Comparison of ENCODE assay signal across 31 cellular contexts in the genomic region with DNA sequence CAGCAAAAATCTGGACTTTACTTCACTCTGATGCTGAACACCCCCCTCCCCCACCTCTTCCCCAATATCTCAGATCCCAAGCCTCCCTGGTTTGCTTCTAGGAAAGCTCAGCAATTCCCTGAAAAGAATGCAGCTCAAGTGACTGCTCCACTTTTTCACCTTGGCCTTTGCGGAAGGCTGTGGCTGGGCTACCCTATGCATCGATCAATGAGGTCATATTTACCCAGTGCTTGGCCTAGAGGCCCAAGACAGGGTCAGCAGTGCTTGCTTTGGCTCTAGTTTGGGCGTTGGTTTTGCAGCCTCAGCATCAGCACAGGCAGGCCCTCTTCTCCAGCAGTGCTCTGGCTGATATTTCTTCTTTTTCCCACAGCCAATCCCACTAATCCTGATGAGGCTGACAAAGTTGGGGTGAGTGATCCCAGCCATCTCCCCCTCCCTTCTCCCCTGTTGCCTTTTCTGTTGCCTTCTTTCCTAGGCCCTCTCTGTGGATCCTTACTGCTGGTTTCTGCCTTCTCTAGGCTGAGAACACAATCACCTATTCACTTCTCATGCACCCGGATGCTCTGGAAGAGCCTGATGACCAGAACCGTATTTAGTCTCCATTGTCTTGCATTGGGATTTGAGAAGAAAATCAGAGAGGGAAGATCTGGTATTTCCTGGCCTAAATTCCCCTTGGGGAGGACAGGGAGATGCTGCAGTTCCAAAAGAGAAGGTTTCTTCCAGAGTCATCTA. TPM values are rescaled to one million over a fixed set of nuclear protein-coding genes. Genes with fewer than 3 reads are reported as not detected.
DNase-seq lines count a peak whose midpoint lies in the region; ATAC-seq, FAIRE-seq and TF ChIP-seq lines count a peak whose summit lies in the region.
"Had no signal": no experiment of that assay in that cellular context is flagged by ENCODE, and none has a peak within 500 bp of the region (broad histone marks: within the 10 kb centered on the region; RNA-seq: fewer than 3 reads in every experiment).

No MANE protein-coding gene starts in this region.

- H3K9me3 Mint-ChIP-seq in activated naive CD4-positive, alpha-beta T cell treated with anti-CD3 and anti-CD28 coated beads, Interleukin-2, amount 50 U/mL, for 24 hours: no peaks in the 10 kb centered on the region
- H3K9me3 Mint-ChIP-seq: activated CD4-positive, alpha-beta memory T cell treated with anti-CD3 and anti-CD28 coated beads, Interleukin-2, amount 10 ng/mL, durations not matched to agents 7 days and 5 days; activated naive CD4-positive, alpha-beta T cell treated with anti-CD3 and anti-CD28 coated beads, Interleukin-2, amount 50 U/mL, for 72 hours; HFFc6; immature natural killer cell; type B pancreatic cell had no signal

- 60% methylated on average over 5 of the region's 5 CpGs for WGBS in pancreas, 2 donors

- H3K36me3 ChIP-seq in pancreas (no peaks in the 10 kb centered on the region), right atrium auricular region (no peaks in the 10 kb centered on the region)
- H3K36me3 ChIP-seq: breast epithelium, sigmoid colon had no signal

- H3K27me3 ChIP-seq in pancreas (no peaks in the 10 kb centered on the region), right atrium auricular region (no peaks in the 10 kb centered on the region)
- H3K27me3 ChIP-seq: breast epithelium, sigmoid colon had no signal

- H3K36me3 Mint-ChIP-seq in activated naive CD4-positive, alpha-beta T cell treated with anti-CD3 and anti-CD28 coated beads, Interleukin-2, amount 50 U/mL, for 24 hours: no peaks in the 10 kb centered on the region
- H3K36me3 Mint-ChIP-seq: activated naive CD4-positive, alpha-beta T cell treated with anti-CD3 and anti-CD28 coated beads, Interleukin-2, amount 50 U/mL, for 72 hours; immature natural killer cell; type B pancreatic cell had no signal

- H3K4me3 Mint-ChIP-seq in activated naive CD4-positive, alpha-beta T cell treated with anti-CD3 and anti-CD28 coated beads, Interleukin-2, amount 50 U/mL, for 24 hours: no peak overlapping the region
- H3K4me3 Mint-ChIP-seq: activated CD4-positive, alpha-beta memory T cell treated with anti-CD3 and anti-CD28 coated beads, Interleukin-2, amount 10 ng/mL, durations not matched to agents 7 days and 5 days; HFFc6; immature natural killer cell; type B pancreatic cell had no signal

- no peaks in the 10 kb centered on the region for H3K27me3 Mint-ChIP-seq in activated naive CD4-positive, alpha-beta T cell treated with anti-CD3 and anti-CD28 coated beads, Interleukin-2, amount 50 U/mL, for 24 hours

- H3K4me1 ChIP-seq in pancreas: no peaks in the 10 kb centered on the region
- H3K4me1 ChIP-seq in right atrium auricular region: no peaks in the 10 kb centered on the region
- H3K4me1 ChIP-seq: breast epithelium, sigmoid colon had no signal

- FAIRE-seq in pancreas (lab: Jason Lieb, UNC): no peak
- FAIRE-seq: colon had no signal

- DNase-seq in activated naive CD4-positive, alpha-beta T cell (lab: John Stamatoyannopoulos, UW): no peak
- DNase-seq in fibroblast of the aortic adventitia (ENCODE audit: low read depth) (peak; percentile 4), pancreas (peak in 1 of 6 donors; percentile 18), Right ventricle myocardium superior (no peak), left cardiac atrium (no peak), right atrium auricular region (ENCODE audit: low spot score) (no peak), NCI-H82 (lab: John Stamatoyannopoulos, UW) (no peak)
- DNase-seq: activated CD4-positive, alpha-beta memory T cell treated with anti-CD3 and anti-CD28 coated beads, Interleukin-2, amount 10 ng/mL, durations not matched to agents 7 days and 5 days; activated CD4-positive, alpha-beta T cell treated with anti-CD3 and anti-CD28 coated beads for 1 hour; DMS79 treated with DMSO at 0.1 percent for 48 hours; effector CD8-positive, alpha-beta T cell; GF-D8; HFFc6; immature natural killer cell; NCI-H1105; NCI-H2029 treated with DMSO at 0.1 percent for 48 hours; NCI-H524 treated with DMSO at 0.1 percent for 48 hours; NK-92 treated with Interleukin-12 subunit alpha and Interleukin-12 subunit beta, amount 100 ng/mL, for 24 hours; sigmoid colon; stimulated activated CD4-positive, alpha-beta T cell treated with anti-CD3 and anti-CD28 coated beads, Interleukin-12 subunit alpha, Interleukin-12 subunit beta, amount 100 ng/mL, for 4 hours; stimulated activated CD4-positive, alpha-beta T cell treated with anti-CD3 and anti-CD28 coated beads, Interleukin-2, amount 100 ng/mL, for 48 hours; T-helper 2 cell had no signal

- H3K4me3 ChIP-seq in fibroblast of the aortic adventitia (ENCODE audit: low read depth, low read length) (no peak overlapping the region), pancreas (no peak overlapping the region), right atrium auricular region (no peak overlapping the region)
- H3K4me3 ChIP-seq: breast epithelium, sigmoid colon had no signal

- intact Hi-C loops in pancreas (cut with DNase I): no loop called here
- intact Hi-C loops in Right ventricle myocardium superior (cut with DNase I): no loop called here
- intact Hi-C loops in left cardiac atrium (cut with DNase I): no loop called here

- no peak for TF ChIP-seq CTCF in fibroblast of the aortic adventitia (IDR thresholded peaks at IDR 0.05; ENCODE audit: insufficient read depth, low read length)
- TF ChIP-seq CTCF in pancreas (IDR thresholded peaks at IDR 0.05): no peak
- TF ChIP-seq CTCF in right atrium auricular region (IDR thresholded peaks at IDR 0.05): no peak

- H3K27ac ChIP-seq in pancreas (no peak overlapping the region), right atrium auricular region (no peak overlapping the region)
- H3K27ac ChIP-seq: 22Rv1, breast epithelium, sigmoid colon had no signal

- peak in 3 of 4 donors; percentile 45 to 75 (median 74) for ATAC-seq in pancreas
- ATAC-seq in Right ventricle myocardium superior (ENCODE audit: poor library complexity): no peak
- ATAC-seq in left cardiac atrium: no peak
- ATAC-seq: activated naive CD4-positive, alpha-beta T cell treated with anti-CD3 and anti-CD28 coated beads, Interleukin-2, amount 50 U/mL, for 72 hours had no signal

- H3K9me3 ChIP-seq in pancreas: no peaks in the 10 kb centered on the region
- no peaks in the 10 kb centered on the region for H3K9me3 ChIP-seq in right atrium auricular region
- H3K9me3 ChIP-seq: breast epithelium, sigmoid colon had no signal

- H3K27ac Mint-ChIP-seq in activated naive CD4-positive, alpha-beta T cell treated with anti-CD3 and anti-CD28 coated beads, Interleukin-2, amount 50 U/mL, for 24 hours: peak overlapping the region; percentile 25
- H3K27ac Mint-ChIP-seq: activated CD4-positive, alpha-beta memory T cell treated with anti-CD3 and anti-CD28 coated beads, Interleukin-2, amount 10 ng/mL, durations not matched to agents 7 days and 5 days; activated naive CD4-positive, alpha-beta T cell treated with anti-CD3 and anti-CD28 coated beads, Interleukin-2, amount 50 U/mL, for 72 hours; HFFc6; type B pancreatic cell had no signal

- H3K4me1 Mint-ChIP-seq in activated naive CD4-positive, alpha-beta T cell treated with anti-CD3 and anti-CD28 coated beads, Interleukin-2, amount 50 U/mL, for 24 hours: no peaks in the 10 kb centered on the region
- H3K4me1 Mint-ChIP-seq: activated CD4-positive, alpha-beta memory T cell treated with anti-CD3 and anti-CD28 coated beads, Interleukin-2, amount 10 ng/mL, durations not matched to agents 7 days and 5 days; immature natural killer cell had no signal

RNA-seq across cellular contexts. Expression of a gene that starts 14.2 kb away (rescaled TPM):
- total RNA-seq in fibroblast of the aortic adventitia (ENCODE audit: low replicate concordance) (not detected in 2 replicates), pancreas (1 to 10 TPM in 3 of 6 donors, under 1 TPM in 3; 0.19 to 8.8 (median 2.6) TPM), Right ventricle myocardium superior (17.5 TPM), left cardiac atrium (10 to 100 TPM; 14.2 to 42.4 TPM), right atrium auricular region (1 to 10 TPM; 4.5 to 8.1 TPM)
- 1 to 10 TPM in 1 of 2 donors, under 1 TPM in 1; 0.80 to 1.1 TPM for polyA plus RNA-seq in pancreas
- total RNA-seq: glomerular endothelial cell, HFFc6, M059J had no signal

RNA-seq across cellular contexts. Expression of a gene that starts 29.9 kb away (rescaled TPM):
- total RNA-seq in fibroblast of the aortic adventitia (ENCODE audit: low replicate concordance): 0.90 TPM in 1 of 2 replicates, not detected in the other
- under 1 TPM in 1 of 6 donors, not detected in 5; 0.38 TPM for total RNA-seq in pancreas
- polyA plus RNA-seq in pancreas: not detected
- total RNA-seq in Right ventricle myocardium superior: not detected
- total RNA-seq in left cardiac atrium: under 1 TPM in 1 of 2 donors, not detected in 1; 0.12 TPM
- under 1 TPM in 1 of 2 donors, not detected in 1; 0.20 TPM for total RNA-seq in right atrium auricular region
- total RNA-seq: activated CD4-positive, alpha-beta memory T cell treated with anti-CD3 and anti-CD28 coated beads, Interleukin-2, amount 10 ng/mL, durations not matched to agents 7 days and 5 days; activated naive CD4-positive, alpha-beta T cell treated with anti-CD3 and anti-CD28 coated beads, Interleukin-2, amount 50 U/mL, for 72 hours; glomerular endothelial cell; mesenteric fat pad; sigmoid colon had no signal

RNA-seq across cellular contexts. Expression of a gene that starts 44.2 kb away (rescaled TPM):
- total RNA-seq in fibroblast of the aortic adventitia (ENCODE audit: low replicate concordance) (3.0 and 4.7 TPM in 2 replicates), pancreas (under 1 TPM; 0.14 to 0.51 (median 0.36) TPM), Right ventricle myocardium superior (0.19 TPM), left cardiac atrium (under 1 TPM; 0.24 to 0.77 TPM), right atrium auricular region (under 1 TPM; 0.20 to 0.63 TPM)
- under 1 TPM; 0.27 to 0.49 TPM for polyA plus RNA-seq in pancreas
- total RNA-seq: activated naive CD4-positive, alpha-beta T cell treated with anti-CD3 and anti-CD28 coated beads, Interleukin-2, amount 50 U/mL, for 72 hours had no signal

RNA-seq across cellular contexts. Expression of a gene that starts 46.1 kb away (rescaled TPM):
- total RNA-seq in fibroblast of the aortic adventitia (ENCODE audit: low replicate concordance) (not detected in 2 replicates), pancreas (1 to 10 TPM in 3 of 6 donors, under 1 TPM in 3; 0.22 to 5.2 (median 0.89) TPM), Right ventricle myocardium superior (1.8 TPM), left cardiac atrium (1 to 10 TPM; 2.4 to 6.1 TPM), right atrium auricular region (1 to 10 TPM; 2.6 to 4.3 TPM)
- polyA plus RNA-seq in pancreas: under 1 TPM; 0.15 to 0.28 TPM
- total RNA-seq: activated CD4-positive, alpha-beta memory T cell treated with anti-CD3 and anti-CD28 coated beads, Interleukin-2, amount 10 ng/mL, durations not matched to agents 7 days and 5 days; activated naive CD4-positive, alpha-beta T cell treated with anti-CD3 and anti-CD28 coated beads, Interleukin-2, amount 50 U/mL, for 72 hours; glomerular endothelial cell; HFFc6 had no signal

Comparison
In these comparisons a context has a peak if more than half of its experiments do, and no peak if none do; other contexts are left out.
1. ATAC-seq: peak in pancreas (3 of 4); none in Right ventricle myocardium superior (single experiment) and left cardiac atrium (0 of 2).